Comparison of ENCODE assay signal across 25 cellular contexts in the genomic region with DNA sequence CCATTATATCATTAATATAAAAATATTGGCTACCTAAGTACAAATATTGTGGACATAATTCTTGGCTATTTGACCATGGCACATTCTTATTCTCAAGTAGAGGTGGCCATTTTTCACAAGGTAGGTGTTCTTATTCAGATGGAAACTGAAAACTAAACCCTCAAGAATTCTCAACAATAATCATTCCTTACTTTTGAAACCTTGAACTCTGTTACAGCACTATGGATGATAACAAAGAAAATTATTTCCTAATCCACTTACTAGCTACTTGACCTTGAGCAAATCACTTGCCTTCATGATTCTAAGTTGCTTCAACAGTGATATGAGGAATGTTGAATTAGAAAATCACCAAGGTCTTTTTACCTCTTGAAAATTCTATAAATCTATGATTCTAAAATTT.
"Had no signal": no experiment of that assay in that cellular context is flagged by ENCODE, and none has a peak within 500 bp of the region (broad histone marks: within the 10 kb centered on the region; RNA-seq: fewer than 3 reads in every experiment).

No MANE protein-coding gene starts in this region.

- ATAC-seq: activated CD4-positive, alpha-beta T cell treated with anti-CD3 and anti-CD28 coated beads for 36 hours; activated CD4-positive, CD25-positive, alpha-beta regulatory T cell treated with anti-CD3 and anti-CD28 coated beads, Interleukin-2, amount 50 U/mL, for 24 hours; activated naive CD4-positive, alpha-beta T cell treated with anti-CD3 and anti-CD28 coated beads, Interleukin-2, amount 50 U/mL, for 72 hours; activated T-cell treated with anti-CD3 and anti-CD28 coated beads, Interleukin-2, amount 50 U/mL, for 4 hours; WTC11 had no signal

- H3K4me3 ChIP-seq: adrenal gland had no signal

- DNase-seq: activated CD4-positive, alpha-beta memory T cell treated with anti-CD3 and anti-CD28 coated beads for 36 hours; activated CD4-positive, alpha-beta T cell treated with anti-CD3 and anti-CD28 coated beads for 36 hours; activated CD4-positive, alpha-beta T cell treated with anti-CD3 and anti-CD28 coated beads, Interleukin-2, amount 10 ng/mL, durations not matched to agents 7 days and 5 days; activated CD8-positive, alpha-beta memory T cell treated with anti-CD3 and anti-CD28 coated beads, Interleukin-2, amount 50 U/mL, for 4 hours; activated gamma-delta T cell treated with Interleukin-2 at 50 U/mL for 16 hours; activated naive CD4-positive, alpha-beta T cell treated with anti-CD3 and anti-CD28 coated beads for 36 hours; activated T-cell treated with anti-CD3 and anti-CD28 coated beads for 4 hours; activated T-cell treated with anti-CD3 and anti-CD28 coated beads, Interleukin-2, amount 50 U/mL, for 4 hours; adrenal gland; anterior cingulate cortex; brain microvascular endothelial cell; central memory CD4-positive, alpha-beta T cell; Karpas-422; NCI-H1105; NCI-H1417 treated with DMSO at 0.1 percent for 48 hours; NCI-H187 treated with DMSO at 0.1 percent for 48 hours; NCI-H2081; NCI-H345; NCI-H526; NCI-H748 treated with DMSO at 0.1 percent for 48 hours; NK-92 treated with Interleukin-12 subunit alpha and Interleukin-12 subunit beta, amount 100 ng/mL, for 24 hours; Right ventricle myocardium superior had no signal

- H3K36me3 ChIP-seq: adrenal gland, brain microvascular endothelial cell had no signal

- H3K27me3 ChIP-seq: adrenal gland, brain microvascular endothelial cell had no signal

- H3K4me1 ChIP-seq: adrenal gland had no signal

- H3K9me3 ChIP-seq: adrenal gland had no signal

- H3K27ac ChIP-seq: adrenal gland, brain microvascular endothelial cell had no signal
